ENCODE assay signal across 24 cellular contexts in the genomic region with DNA sequence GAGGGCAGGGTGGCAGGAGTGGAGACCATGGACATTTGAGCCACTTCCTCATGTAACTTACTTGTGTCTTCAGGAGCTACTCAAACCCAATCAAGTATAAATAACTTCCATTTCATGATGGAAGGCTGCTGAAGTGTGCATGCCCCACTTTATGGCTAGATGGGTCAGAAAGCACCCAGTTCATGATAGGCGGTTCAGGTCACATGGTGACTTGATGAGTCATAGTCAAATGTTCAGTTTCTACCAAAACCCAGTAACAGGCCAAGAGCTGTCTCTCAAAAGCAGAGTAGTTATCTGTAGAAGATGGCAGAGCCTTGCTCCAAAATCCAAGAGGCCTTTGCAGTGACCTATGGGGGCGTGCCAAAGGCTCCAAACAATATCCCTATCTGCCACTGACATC.
"Had no signal": no experiment of that assay in that cellular context is flagged by ENCODE, and none has a peak within 500 bp of the region (broad histone marks: within the 10 kb centered on the region; RNA-seq: fewer than 3 reads in every experiment).

No MANE protein-coding gene starts in this region.

- H3K27me3 ChIP-seq: neural progenitor cell, ovary, right lobe of liver, sigmoid colon, stomach, thyroid gland, tibial nerve, upper lobe of right lung, uterus had no signal

- H3K9ac ChIP-seq: neural progenitor cell, parathyroid adenoma had no signal

- H3K27ac ChIP-seq: neural progenitor cell, ovary, parathyroid adenoma, psoas muscle, right lobe of liver, sigmoid colon, stomach, thoracic aorta, thyroid gland, tibial nerve, upper lobe of right lung, uterus had no signal

- DNase-seq: natural killer cell; occipital lobe; ovary; posterior cingulate gyrus; psoas muscle; right cardiac atrium; right lobe of liver; sigmoid colon; small intestine; stimulated activated CD4-positive, alpha-beta T cell treated with anti-CD3 and anti-CD28 coated beads, Interleukin-15, amount 100 ng/mL, for 24 hours; stimulated activated CD4-positive, alpha-beta T cell treated with anti-CD3 and anti-CD28 coated beads, Interleukin-2, amount 100 ng/mL, for 24 hours; stimulated activated CD4-positive, alpha-beta T cell treated with anti-CD3 and anti-CD28 coated beads, Interleukin-2, amount 100 ng/mL, for 48 hours; stimulated activated CD4-positive, alpha-beta T cell treated with anti-CD3 and anti-CD28 coated beads, Interleukin-4, amount 100 ng/mL, for 24 hours; stimulated activated naive B cell treated with anti-CD40 and anti-IgM and Interleukin-4, amounts not matched to agents 10 μg/mL and 1 μg/mL and 100 μg/mL, for 72 hours; stimulated activated naive CD4-positive, alpha-beta T cell treated with Interleukin-2 at 50 U/mL for 16 hours; stomach; thyroid gland; upper lobe of right lung; uterus had no signal

- H3K79me2 ChIP-seq: parathyroid adenoma had no signal

- H3K4me2 ChIP-seq: neural progenitor cell had no signal

- H3K9me3 ChIP-seq: ovary, psoas muscle, right lobe of liver, sigmoid colon, stomach, thoracic aorta, thyroid gland, tibial nerve, upper lobe of right lung, uterus had no signal

- H3K4me3 ChIP-seq: neural progenitor cell, ovary, psoas muscle, right lobe of liver, sigmoid colon, stomach, thoracic aorta, thyroid gland, tibial nerve, upper lobe of right lung, uterus had no signal

- H3K4me1 ChIP-seq: neural progenitor cell, parathyroid adenoma, psoas muscle, right lobe of liver, stomach, thyroid gland, tibial nerve, upper lobe of right lung, uterus had no signal

- H3K36me3 ChIP-seq: neural progenitor cell, ovary, right lobe of liver, sigmoid colon, stomach, thoracic aorta, thyroid gland, tibial nerve, upper lobe of right lung, uterus had no signal

- ATAC-seq: natural killer cell; psoas muscle; right cardiac atrium; right lobe of liver; stimulated activated effector memory CD8-positive, alpha-beta T cell treated with anti-CD3 and anti-CD28 coated beads, Interleukin-12 subunit alpha, Interleukin-12 subunit beta, amount 100 ng/mL, for 72 hours; stimulated activated naive B cell treated with anti-CD40 and anti-IgM and Interleukin-4, amounts not matched to agents 10 μg/mL and 1 μg/mL and 100 μg/mL, for 72 hours; upper lobe of right lung had no signal

- H2AFZ ChIP-seq: neural progenitor cell, parathyroid adenoma had no signal
